1 cellular context compared by ENCODE assay signal in the genomic region with DNA sequence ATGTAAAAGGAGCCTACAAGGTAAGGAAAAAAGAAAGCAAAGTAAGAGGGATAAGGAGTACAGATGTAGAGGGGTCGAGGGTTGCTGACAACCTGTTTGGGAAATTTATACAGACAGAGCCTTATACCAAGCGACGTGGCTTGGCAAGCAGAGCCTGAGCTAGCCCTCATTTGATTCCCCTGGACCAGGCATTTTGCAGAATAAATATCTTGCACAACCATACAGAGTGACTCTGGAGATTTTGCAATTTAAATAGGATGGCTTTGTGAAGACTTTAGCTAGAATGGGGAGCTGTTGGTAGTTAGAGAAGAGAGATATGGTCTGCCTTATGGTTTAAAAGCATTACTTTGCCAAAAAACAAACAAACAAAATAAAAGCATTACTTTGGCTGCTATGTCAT.
TF ChIP-seq lines count a peak whose summit lies in the region.

No MANE protein-coding gene starts in this region.

TF ChIP-seq in HepG2, 621 proteins besides CTCF, POLR2A, EP300 and RAD21 (continued from another document and continues in another):
- TF ChIP-seq, protein P1, sequence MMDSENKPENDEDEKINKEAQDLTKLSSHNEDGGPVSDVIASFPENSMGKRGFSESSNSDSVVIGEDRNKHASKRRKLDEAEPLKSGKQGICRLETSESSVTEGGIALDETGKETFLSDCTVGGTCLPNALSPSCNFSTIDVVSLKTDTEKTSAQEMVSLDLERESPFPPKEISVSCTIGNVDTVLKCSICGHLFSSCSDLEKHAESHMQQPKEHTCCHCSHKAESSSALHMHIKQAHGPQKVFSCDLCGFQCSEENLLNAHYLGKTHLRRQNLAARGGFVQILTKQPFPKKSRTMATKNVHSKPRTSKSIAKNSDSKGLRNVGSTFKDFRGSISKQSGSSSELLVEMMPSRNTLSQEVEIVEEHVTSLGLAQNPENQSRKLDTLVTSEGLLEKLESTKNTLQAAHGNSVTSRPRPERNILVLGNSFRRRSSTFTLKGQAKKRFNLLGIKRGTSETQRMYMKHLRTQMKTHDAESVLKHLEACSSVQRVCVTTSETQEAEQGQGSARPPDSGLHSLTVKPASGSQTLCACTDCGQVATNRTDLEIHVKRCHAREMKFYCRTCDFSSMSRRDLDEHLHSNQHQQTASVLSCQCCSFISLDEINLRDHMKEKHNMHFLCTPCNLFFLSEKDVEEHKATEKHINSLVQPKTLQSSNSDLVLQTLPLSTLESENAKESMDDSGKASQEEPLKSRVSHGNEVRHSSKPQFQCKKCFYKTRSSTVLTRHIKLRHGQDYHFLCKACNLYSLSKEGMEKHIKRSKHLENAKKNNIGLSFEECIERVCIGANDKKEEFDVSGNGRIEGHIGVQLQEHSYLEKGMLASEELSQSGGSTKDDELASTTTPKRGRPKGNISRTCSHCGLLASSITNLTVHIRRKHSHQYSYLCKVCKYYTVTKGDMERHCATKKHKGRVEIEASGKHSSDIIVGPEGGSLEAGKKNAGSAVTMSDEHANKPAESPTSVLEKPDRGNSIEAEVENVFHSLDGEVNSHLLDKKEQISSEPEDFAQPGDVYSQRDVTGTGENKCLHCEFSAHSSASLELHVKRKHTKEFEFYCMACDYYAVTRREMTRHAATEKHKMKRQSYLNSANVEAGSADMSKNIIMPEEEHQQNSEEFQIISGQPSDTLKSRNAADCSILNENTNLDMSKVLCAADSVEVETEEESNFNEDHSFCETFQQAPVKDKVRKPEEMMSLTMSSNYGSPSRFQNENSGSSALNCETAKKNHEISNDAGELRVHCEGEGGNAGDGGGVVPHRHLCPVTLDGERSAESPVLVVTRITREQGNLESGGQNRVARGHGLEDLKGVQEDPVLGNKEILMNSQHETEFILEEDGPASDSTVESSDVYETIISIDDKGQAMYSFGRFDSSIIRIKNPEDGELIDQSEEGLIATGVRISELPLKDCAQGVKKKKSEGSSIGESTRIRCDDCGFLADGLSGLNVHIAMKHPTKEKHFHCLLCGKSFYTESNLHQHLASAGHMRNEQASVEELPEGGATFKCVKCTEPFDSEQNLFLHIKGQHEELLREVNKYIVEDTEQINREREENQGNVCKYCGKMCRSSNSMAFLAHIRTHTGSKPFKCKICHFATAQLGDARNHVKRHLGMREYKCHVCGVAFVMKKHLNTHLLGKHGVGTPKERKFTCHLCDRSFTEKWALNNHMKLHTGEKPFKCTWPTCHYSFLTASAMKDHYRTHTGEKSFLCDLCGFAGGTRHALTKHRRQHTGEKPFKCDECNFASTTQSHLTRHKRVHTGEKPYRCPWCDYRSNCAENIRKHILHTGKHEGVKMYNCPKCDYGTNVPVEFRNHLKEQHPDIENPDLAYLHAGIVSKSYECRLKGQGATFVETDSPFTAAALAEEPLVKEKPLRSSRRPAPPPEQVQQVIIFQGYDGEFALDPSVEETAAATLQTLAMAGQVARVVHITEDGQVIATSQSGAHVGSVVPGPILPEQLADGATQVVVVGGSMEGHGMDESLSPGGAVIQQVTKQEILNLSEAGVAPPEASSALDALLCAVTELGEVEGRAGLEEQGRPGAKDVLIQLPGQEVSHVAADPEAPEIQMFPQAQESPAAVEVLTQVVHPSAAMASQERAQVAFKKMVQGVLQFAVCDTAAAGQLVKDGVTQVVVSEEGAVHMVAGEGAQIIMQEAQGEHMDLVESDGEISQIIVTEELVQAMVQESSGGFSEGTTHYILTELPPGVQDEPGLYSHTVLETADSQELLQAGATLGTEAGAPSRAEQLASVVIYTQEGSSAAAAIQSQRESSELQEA (CRISPR knock-in tag; IDR thresholded peaks at IDR 0.05; ENCODE audit: not compliant biosample characterization): no peak
- TF ChIP-seq MTA3 (CRISPR knock-in tag; IDR thresholded peaks at IDR 0.05) (no peak), ZSCAN12 (CRISPR knock-in tag; IDR thresholded peaks at IDR 0.05) (no peak), CBFB (CRISPR knock-in tag; IDR thresholded peaks at IDR 0.05) (no peak), ISL2 (CRISPR knock-in tag; IDR thresholded peaks at IDR 0.05) (no peak), RCOR2 (CRISPR knock-in tag; IDR thresholded peaks at IDR 0.05) (no peak), ZNF33A (CRISPR knock-in tag; IDR thresholded peaks at IDR 0.05; ENCODE audit: borderline replicate concordance) (no peak), CREB1 (IDR thresholded peaks at IDR 0.05) (no peak), CREB1 (CRISPR knock-in tag; IDR thresholded peaks at IDR 0.05) (no peak), EHMT2 (IDR thresholded peaks at IDR 0.05; ENCODE audit: borderline replicate concordance, low read depth, low read length) (no peak), GABPA (IDR thresholded peaks at IDR 0.05; ENCODE audit: low read depth, low read length) (no peak), GABPA (CRISPR knock-in tag; IDR thresholded peaks at IDR 0.05; ENCODE audit: low read depth) (no peak), ONECUT2 (CRISPR knock-in tag; IDR thresholded peaks at IDR 0.05) (no peak)
- TF ChIP-seq, protein P2, sequence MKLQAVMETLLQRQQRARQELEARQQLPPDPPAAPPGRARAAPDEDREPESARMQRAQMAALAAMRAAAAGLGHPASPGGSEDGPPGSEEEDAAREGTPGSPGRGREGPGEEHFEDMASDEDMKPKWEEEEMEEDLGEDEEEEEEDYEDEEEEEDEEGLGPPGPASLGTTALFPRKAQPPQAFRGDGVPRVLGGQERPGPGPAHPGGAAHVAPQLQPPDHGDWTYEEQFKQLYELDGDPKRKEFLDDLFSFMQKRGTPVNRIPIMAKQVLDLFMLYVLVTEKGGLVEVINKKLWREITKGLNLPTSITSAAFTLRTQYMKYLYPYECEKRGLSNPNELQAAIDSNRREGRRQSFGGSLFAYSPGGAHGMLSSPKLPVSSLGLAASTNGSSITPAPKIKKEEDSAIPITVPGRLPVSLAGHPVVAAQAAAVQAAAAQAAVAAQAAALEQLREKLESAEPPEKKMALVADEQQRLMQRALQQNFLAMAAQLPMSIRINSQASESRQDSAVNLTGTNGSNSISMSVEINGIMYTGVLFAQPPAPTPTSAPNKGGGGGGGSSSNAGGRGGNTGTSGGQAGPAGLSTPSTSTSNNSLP (IDR thresholded peaks at IDR 0.05; ENCODE audit: low read depth, low read length): 0 out of 2 replicates have a peak, but pooled peaks have one; percentile 5
- TF ChIP-seq, protein P3, sequence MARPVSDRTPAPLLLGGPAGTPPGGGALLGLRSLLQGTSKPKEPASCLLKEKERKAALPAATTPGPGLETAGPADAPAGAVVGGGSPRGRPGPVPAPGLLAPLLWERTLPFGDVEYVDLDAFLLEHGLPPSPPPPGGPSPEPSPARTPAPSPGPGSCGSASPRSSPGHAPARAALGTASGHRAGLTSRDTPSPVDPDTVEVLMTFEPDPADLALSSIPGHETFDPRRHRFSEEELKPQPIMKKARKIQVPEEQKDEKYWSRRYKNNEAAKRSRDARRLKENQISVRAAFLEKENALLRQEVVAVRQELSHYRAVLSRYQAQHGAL (CRISPR knock-in tag; IDR thresholded peaks at IDR 0.05; ENCODE audit: not compliant biosample characterization): no peak
- TF ChIP-seq, protein P4, sequence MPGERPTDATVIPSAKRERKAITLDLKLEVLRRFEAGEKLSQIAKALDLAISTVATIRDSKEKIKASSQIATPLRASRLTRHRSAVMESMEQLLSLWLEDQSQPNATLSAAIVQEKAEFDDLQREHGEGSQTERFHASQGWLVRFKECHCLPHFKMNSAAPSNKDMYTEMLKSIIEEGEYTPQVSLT (CRISPR knock-in tag; IDR thresholded peaks at IDR 0.05; ENCODE audit: borderline replicate concordance, low read depth): no peak
- TF ChIP-seq, protein P5, sequence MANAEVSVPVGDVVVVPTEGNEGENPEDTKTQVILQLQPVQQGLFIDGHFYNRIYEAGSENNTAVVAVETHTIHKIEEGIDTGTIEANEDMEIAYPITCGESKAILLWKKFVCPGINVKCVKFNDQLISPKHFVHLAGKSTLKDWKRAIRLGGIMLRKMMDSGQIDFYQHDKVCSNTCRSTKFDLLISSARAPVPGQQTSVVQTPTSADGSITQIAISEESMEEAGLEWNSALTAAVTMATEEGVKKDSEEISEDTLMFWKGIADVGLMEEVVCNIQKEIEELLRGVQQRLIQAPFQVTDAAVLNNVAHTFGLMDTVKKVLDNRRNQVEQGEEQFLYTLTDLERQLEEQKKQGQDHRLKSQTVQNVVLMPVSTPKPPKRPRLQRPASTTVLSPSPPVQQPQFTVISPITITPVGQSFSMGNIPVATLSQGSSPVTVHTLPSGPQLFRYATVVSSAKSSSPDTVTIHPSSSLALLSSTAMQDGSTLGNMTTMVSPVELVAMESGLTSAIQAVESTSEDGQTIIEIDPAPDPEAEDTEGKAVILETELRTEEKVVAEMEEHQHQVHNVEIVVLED (CRISPR knock-in tag; IDR thresholded peaks at IDR 0.05; ENCODE audit: borderline replicate concordance): no peak
- TF ChIP-seq, protein P6, sequence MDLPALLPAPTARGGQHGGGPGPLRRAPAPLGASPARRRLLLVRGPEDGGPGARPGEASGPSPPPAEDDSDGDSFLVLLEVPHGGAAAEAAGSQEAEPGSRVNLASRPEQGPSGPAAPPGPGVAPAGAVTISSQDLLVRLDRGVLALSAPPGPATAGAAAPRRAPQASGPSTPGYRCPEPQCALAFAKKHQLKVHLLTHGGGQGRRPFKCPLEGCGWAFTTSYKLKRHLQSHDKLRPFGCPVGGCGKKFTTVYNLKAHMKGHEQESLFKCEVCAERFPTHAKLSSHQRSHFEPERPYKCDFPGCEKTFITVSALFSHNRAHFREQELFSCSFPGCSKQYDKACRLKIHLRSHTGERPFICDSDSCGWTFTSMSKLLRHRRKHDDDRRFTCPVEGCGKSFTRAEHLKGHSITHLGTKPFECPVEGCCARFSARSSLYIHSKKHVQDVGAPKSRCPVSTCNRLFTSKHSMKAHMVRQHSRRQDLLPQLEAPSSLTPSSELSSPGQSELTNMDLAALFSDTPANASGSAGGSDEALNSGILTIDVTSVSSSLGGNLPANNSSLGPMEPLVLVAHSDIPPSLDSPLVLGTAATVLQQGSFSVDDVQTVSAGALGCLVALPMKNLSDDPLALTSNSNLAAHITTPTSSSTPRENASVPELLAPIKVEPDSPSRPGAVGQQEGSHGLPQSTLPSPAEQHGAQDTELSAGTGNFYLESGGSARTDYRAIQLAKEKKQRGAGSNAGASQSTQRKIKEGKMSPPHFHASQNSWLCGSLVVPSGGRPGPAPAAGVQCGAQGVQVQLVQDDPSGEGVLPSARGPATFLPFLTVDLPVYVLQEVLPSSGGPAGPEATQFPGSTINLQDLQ (CRISPR knock-in tag; IDR thresholded peaks at IDR 0.05): no peak
- TF ChIP-seq, protein P7, sequence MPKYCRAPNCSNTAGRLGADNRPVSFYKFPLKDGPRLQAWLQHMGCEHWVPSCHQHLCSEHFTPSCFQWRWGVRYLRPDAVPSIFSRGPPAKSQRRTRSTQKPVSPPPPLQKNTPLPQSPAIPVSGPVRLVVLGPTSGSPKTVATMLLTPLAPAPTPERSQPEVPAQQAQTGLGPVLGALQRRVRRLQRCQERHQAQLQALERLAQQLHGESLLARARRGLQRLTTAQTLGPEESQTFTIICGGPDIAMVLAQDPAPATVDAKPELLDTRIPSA (CRISPR knock-in tag; IDR thresholded peaks at IDR 0.05; ENCODE audit: borderline replicate concordance): no peak
- TF ChIP-seq, protein P8, sequence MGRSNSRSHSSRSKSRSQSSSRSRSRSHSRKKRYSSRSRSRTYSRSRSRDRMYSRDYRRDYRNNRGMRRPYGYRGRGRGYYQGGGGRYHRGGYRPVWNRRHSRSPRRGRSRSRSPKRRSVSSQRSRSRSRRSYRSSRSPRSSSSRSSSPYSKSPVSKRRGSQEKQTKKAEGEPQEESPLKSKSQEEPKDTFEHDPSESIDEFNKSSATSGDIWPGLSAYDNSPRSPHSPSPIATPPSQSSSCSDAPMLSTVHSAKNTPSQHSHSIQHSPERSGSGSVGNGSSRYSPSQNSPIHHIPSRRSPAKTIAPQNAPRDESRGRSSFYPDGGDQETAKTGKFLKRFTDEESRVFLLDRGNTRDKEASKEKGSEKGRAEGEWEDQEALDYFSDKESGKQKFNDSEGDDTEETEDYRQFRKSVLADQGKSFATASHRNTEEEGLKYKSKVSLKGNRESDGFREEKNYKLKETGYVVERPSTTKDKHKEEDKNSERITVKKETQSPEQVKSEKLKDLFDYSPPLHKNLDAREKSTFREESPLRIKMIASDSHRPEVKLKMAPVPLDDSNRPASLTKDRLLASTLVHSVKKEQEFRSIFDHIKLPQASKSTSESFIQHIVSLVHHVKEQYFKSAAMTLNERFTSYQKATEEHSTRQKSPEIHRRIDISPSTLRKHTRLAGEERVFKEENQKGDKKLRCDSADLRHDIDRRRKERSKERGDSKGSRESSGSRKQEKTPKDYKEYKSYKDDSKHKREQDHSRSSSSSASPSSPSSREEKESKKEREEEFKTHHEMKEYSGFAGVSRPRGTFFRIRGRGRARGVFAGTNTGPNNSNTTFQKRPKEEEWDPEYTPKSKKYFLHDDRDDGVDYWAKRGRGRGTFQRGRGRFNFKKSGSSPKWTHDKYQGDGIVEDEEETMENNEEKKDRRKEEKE (IDR thresholded peaks at IDR 0.05): no peak
- TF ChIP-seq, protein P9, sequence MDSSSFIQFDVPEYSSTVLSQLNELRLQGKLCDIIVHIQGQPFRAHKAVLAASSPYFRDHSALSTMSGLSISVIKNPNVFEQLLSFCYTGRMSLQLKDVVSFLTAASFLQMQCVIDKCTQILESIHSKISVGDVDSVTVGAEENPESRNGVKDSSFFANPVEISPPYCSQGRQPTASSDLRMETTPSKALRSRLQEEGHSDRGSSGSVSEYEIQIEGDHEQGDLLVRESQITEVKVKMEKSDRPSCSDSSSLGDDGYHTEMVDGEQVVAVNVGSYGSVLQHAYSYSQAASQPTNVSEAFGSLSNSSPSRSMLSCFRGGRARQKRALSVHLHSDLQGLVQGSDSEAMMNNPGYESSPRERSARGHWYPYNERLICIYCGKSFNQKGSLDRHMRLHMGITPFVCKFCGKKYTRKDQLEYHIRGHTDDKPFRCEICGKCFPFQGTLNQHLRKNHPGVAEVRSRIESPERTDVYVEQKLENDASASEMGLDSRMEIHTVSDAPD (CRISPR knock-in tag; IDR thresholded peaks at IDR 0.05): no peak
